ENCODE assay signal across 16 cellular contexts in genomic region chr4:187464561-187464960, GRCh38.
DNase-seq lines count a peak whose midpoint lies in the region; ATAC-seq and TF ChIP-seq lines count a peak whose summit lies in the region.
"Had no signal": no experiment of that assay in that cellular context is flagged by ENCODE, and none has a peak within 500 bp of the region (broad histone marks: within the 10 kb centered on the region; RNA-seq: fewer than 3 reads in every experiment).

No MANE protein-coding gene starts in this region.

- no peak overlapping the region for H3K9ac ChIP-seq in PC-3 (ENCODE audit: low read length)
- H3K9ac ChIP-seq: BLaER1, GM23248 had no signal

- no TSS peak for BruUV-seq in PC-3 (replicated peaks; lab: Mats Ljungman, UMichigan)

- peak; percentile 16 for DNase-seq in EH (ENCODE audit: low read depth)
- peak; percentile 4 for DNase-seq in PC-3
- DNase-seq in left lung: no peak
- peak; percentile 25 for DNase-seq in pons (ENCODE audit: low spot score)
- DNase-seq in NCI-H774 (lab: John Stamatoyannopoulos, UW): no peak
- DNase-seq in right atrium auricular region (ENCODE audit: low spot score): no peak
- DNase-seq: 8988T; AML-193; Caco-2; CD8-positive, alpha-beta memory T cell; DND-41; GF-D8; GM23248 had no signal

- POLR2A ChIA-PET in PC-3 (lab: Charles Lee; ENCODE audit: unreplicated experiment): no interaction called here

- intact Hi-C loops in PC-3 (cut with micrococcal nuclease) (no loop called here), left lung (cut with DNase I) (no loop called here)

- no peaks in the 10 kb centered on the region for H3K27me3 ChIP-seq in PC-3 (ENCODE audit: low read length)
- no peaks in the 10 kb centered on the region for H3K27me3 ChIP-seq in left lung
- H3K27me3 ChIP-seq in right atrium auricular region: no peaks in the 10 kb centered on the region
- H3K27me3 ChIP-seq: BLaER1 had no signal

- ATAC-seq in PC-3 (no peak), left lung (peak; percentile 78), HG02981 (IDR thresholded peaks at IDR 0.05; ENCODE audit: unreplicated experiment) (no peak)
- ATAC-seq: HCT116 had no signal

- CTCF ChIA-PET in PC-3 (lab: Charles Lee): no interaction called here

- no peaks in the 10 kb centered on the region for H4K20me1 ChIP-seq in PC-3 (ENCODE audit: low read length)
- H4K20me1 ChIP-seq: BLaER1 had no signal

- no peak overlapping the region for H3K27ac ChIP-seq in PC-3 (ENCODE audit: low read length)
- no peak overlapping the region for H3K27ac ChIP-seq in left lung
- H3K27ac ChIP-seq in right atrium auricular region: no peak overlapping the region
- H3K27ac ChIP-seq: BLaER1, GM23248 had no signal

- no peaks in the 10 kb centered on the region for H3K9me2 ChIP-seq in PC-3 (replicated peaks; ENCODE audit: low read length)

- H3F3A ChIP-seq in PC-3 (ENCODE audit: low read length, unreplicated experiment): no peaks in the 10 kb centered on the region

- no peaks in the 10 kb centered on the region for H3K36me3 ChIP-seq in PC-3 (ENCODE audit: low read depth, low read length)
- H3K36me3 ChIP-seq in left lung: no peaks in the 10 kb centered on the region
- H3K36me3 ChIP-seq in right atrium auricular region: no peaks in the 10 kb centered on the region
- H3K36me3 ChIP-seq: BLaER1 had no signal

- H2AFZ ChIP-seq in PC-3 (ENCODE audit: low read length): no peak overlapping the region
- H2AFZ ChIP-seq: GM23248 had no signal

- no peak for TF ChIP-seq CTCF in PC-3 (conservative IDR thresholded peaks at IDR 0.05; ENCODE audit: low read depth, low read length)
- TF ChIP-seq CTCF in left lung (IDR thresholded peaks at IDR 0.05): no peak
- TF ChIP-seq CTCF in right atrium auricular region (IDR thresholded peaks at IDR 0.05): no peak

- H3K4me2 ChIP-seq in PC-3 (ENCODE audit: low read length): no peak overlapping the region
- H3K4me2 ChIP-seq: BLaER1 had no signal

- H3K4me3 ChIP-seq in PC-3 (ENCODE audit: low read length): no peak overlapping the region
- H3K4me3 ChIP-seq in left lung: no peak overlapping the region
- no peak overlapping the region for H3K4me3 ChIP-seq in right atrium auricular region
- H3K4me3 ChIP-seq: BLaER1, GM23248 had no signal

- H3K79me2 ChIP-seq in PC-3 (ENCODE audit: low read length): no peaks in the 10 kb centered on the region

- no peaks in the 10 kb centered on the region for H3K9me3 ChIP-seq in PC-3 (ENCODE audit: low read length)
- no peaks in the 10 kb centered on the region for H3K9me3 ChIP-seq in left lung
- no peaks in the 10 kb centered on the region for H3K9me3 ChIP-seq in right atrium auricular region
- H3K9me3 ChIP-seq: BLaER1, Caco-2 had no signal

- H3K4me1 ChIP-seq in PC-3 (ENCODE audit: insufficient read depth, low read length): no peaks in the 10 kb centered on the region
- no peaks in the 10 kb centered on the region for H3K4me1 ChIP-seq in left lung
- no peaks in the 10 kb centered on the region for H3K4me1 ChIP-seq in right atrium auricular region
- H3K4me1 ChIP-seq: BLaER1, Caco-2 had no signal

Comparison
In these comparisons a context has a peak if more than half of its experiments do, and no peak if none do; other contexts are left out.
1. DNase-seq: peak in EH (single experiment), PC-3 (single experiment) and pons (single experiment); none in left lung (0 of 2), NCI-H774 (single experiment) and right atrium auricular region (single experiment).